ENCODE assay signal across 1 cellular context in the genomic region with DNA sequence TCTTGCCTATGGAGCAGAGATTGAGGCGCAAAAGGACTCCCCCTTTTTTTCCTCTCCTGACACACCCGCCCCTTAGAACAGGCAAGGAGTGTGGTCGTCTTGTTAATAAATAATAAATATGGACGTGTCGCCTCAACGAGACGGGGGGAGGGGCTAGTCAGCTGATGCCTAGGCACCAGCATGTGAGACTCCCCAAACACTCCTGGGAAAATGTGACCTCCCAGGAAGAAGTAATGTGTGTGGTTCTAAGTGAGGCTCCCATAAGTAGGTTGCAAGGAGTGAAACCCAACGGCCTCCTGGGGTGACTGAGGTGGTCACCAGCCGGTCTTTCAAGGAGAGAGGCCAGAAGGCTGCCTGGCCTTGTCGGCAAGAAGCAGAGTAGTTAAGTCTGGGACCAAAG.
TF ChIP-seq lines count a peak whose summit lies in the region.

No MANE protein-coding gene starts in this region.

TF ChIP-seq in HepG2, 621 proteins besides CTCF, POLR2A, EP300 and RAD21:
- no peak for TF ChIP-seq TOPORS (CRISPR knock-in tag; IDR thresholded peaks at IDR 0.05)
- no peak for TF ChIP-seq PHF20 (CRISPR knock-in tag; IDR thresholded peaks at IDR 0.05)
- no peak for TF ChIP-seq KAT8 (CRISPR knock-in tag; IDR thresholded peaks at IDR 0.05)
